In genomic region chr1:11952455-11953109, GRCh38 we compare ENCODE assay signal across 1 cellular context.
TF ChIP-seq lines count a peak whose summit lies in the region.

No MANE protein-coding gene starts in this region.

TF ChIP-seq in WTC11, 78 proteins besides CTCF, POLR2A, EP300 and RAD21 (continued from another document):
- TF ChIP-seq PRDM15 (CRISPR knock-in tag; IDR thresholded peaks at IDR 0.05): peak; percentile 79
- TF ChIP-seq ZNF416 (CRISPR knock-in tag; IDR thresholded peaks at IDR 0.05): no peak
- no peak for TF ChIP-seq ZNF317 (CRISPR knock-in tag; IDR thresholded peaks at IDR 0.05; ENCODE audit: borderline replicate concordance, low read depth)
- no peak for TF ChIP-seq ZNF219 (CRISPR knock-in tag; IDR thresholded peaks at IDR 0.05; ENCODE audit: borderline replicate concordance)
- no peak for TF ChIP-seq ETV6 (CRISPR knock-in tag; IDR thresholded peaks at IDR 0.05)
TF ChIP-seq in WTC11: peak in this region for 1.
